ENCODE assay signal across 9 cellular contexts in genomic region chr1:220747426-220748090, GRCh38. TPM values are rescaled to one million over a fixed set of nuclear protein-coding genes. Genes with fewer than 3 reads are reported as not detected.
A peak's percentile ranks its signal among the peaks of the same experiment; 100 is the strongest.
DNase-seq lines count a peak whose midpoint lies in the region; ATAC-seq, FAIRE-seq and TF ChIP-seq lines count a peak whose summit lies in the region.
"Had no signal": no experiment of that assay in that cellular context is flagged by ENCODE, and none has a peak within 500 bp of the region (broad histone marks: within the 10 kb centered on the region; RNA-seq: fewer than 3 reads in every experiment).

No MANE protein-coding gene starts in this region.

- no peaks in the 10 kb centered on the region for H3K36me3 Mint-ChIP-seq in T-helper 2 cell treated with Interferon-gamma antibody and Interleukin-4, amounts not matched to agents 5 μg/mL and 100 μg/mL, for 36 hours (ENCODE audit: low read depth)

- H3K4me1 ChIP-seq in adipocyte (ENCODE audit: control insufficient read depth, insufficient read depth, low read length) (peaks cover 30% of the 10 kb centered on the region), suprapubic skin (peaks cover 16% of the 10 kb centered on the region)
- H3K4me1 ChIP-seq: BLaER1 treated with 17β-estradiol and CSF1 and Interleukin-3, amounts not matched to agents 10 nM and 100 nM had no signal

- TF ChIP-seq POLR2A in suprapubic skin (IDR thresholded peaks at IDR 0.05) (no peak), GM12892 (IDR thresholded peaks at IDR 0.05; ENCODE audit: low read depth, low read length) (no peak)

- H3K27me3 ChIP-seq in adipocyte (replicated peaks; ENCODE audit: control insufficient read depth, insufficient read depth, low read length) (no peaks in the 10 kb centered on the region), suprapubic skin (no peaks in the 10 kb centered on the region)

- H3K9ac ChIP-seq in adipocyte (ENCODE audit: low read length): peak overlapping the region; percentile 90
- H3K9ac ChIP-seq: BLaER1 treated with 17β-estradiol and CSF1 and Interleukin-3, amounts not matched to agents 10 nM and 100 nM had no signal

- FAIRE-seq in GM12892 (lab: Jason Lieb, UNC): no peak

- H3K27me3 Mint-ChIP-seq in T-helper 2 cell treated with Interferon-gamma antibody and Interleukin-4, amounts not matched to agents 5 μg/mL and 100 μg/mL, for 36 hours (ENCODE audit: low read depth): peaks cover 66% of the 10 kb centered on the region

- H3K36me3 ChIP-seq in adipocyte (ENCODE audit: control insufficient read depth, insufficient read depth, low read length, severe bottlenecking) (no peaks in the 10 kb centered on the region), suprapubic skin (no peaks in the 10 kb centered on the region)
- H3K36me3 ChIP-seq: BLaER1 treated with 17β-estradiol and CSF1 and Interleukin-3, amounts not matched to agents 10 nM and 100 nM had no signal

- peak overlapping the region; percentile 52 for H3K4me3 Mint-ChIP-seq in T-helper 2 cell treated with Interferon-gamma antibody and Interleukin-4, amounts not matched to agents 5 μg/mL and 100 μg/mL, for 36 hours

- peak overlapping the region; percentile 89 for H3K4me3 ChIP-seq in adipocyte (ENCODE audit: low read length)
- H3K4me3 ChIP-seq in suprapubic skin: peak overlapping the region; percentile 82

- DNase-seq in T-helper 2 cell treated with Interferon-gamma antibody and Interleukin-4, amounts not matched to agents 5 μg/mL and 100 μg/mL, for 36 hours (ENCODE audit: low spot score): no peak
- DNase-seq in T-helper 2 cell: no peak
- no peak for DNase-seq in adipocyte (ENCODE audit: low read depth)
- no peak for DNase-seq in left colon
- DNase-seq in suprapubic skin (ENCODE audit: low spot score in 2 of 2): no peak
- no peak for DNase-seq in activated effector memory CD4-positive, alpha-beta T cell treated with anti-CD3 and anti-CD28 coated beads, Interleukin-2, amount 50 U/mL, for 16 hours
- no peak for DNase-seq in activated gamma-delta T cell (lab: John Stamatoyannopoulos, UW)
- no peak for DNase-seq in GM12892 (ENCODE audit: insufficient read length)

- H3K27ac Mint-ChIP-seq in T-helper 2 cell treated with Interferon-gamma antibody and Interleukin-4, amounts not matched to agents 5 μg/mL and 100 μg/mL, for 36 hours: no peak overlapping the region

- ATAC-seq in left colon: peak; percentile 39

- H3K9me3 Mint-ChIP-seq in T-helper 2 cell treated with Interferon-gamma antibody and Interleukin-4, amounts not matched to agents 5 μg/mL and 100 μg/mL, for 36 hours: no peaks in the 10 kb centered on the region

- TF ChIP-seq EP300 in suprapubic skin (IDR thresholded peaks at IDR 0.05): no peak

- intact Hi-C loops in left colon (cut with DNase I, micrococcal nuclease): no loop called here

- no peaks in the 10 kb centered on the region for H3K4me1 Mint-ChIP-seq in T-helper 2 cell treated with Interferon-gamma antibody and Interleukin-4, amounts not matched to agents 5 μg/mL and 100 μg/mL, for 36 hours (ENCODE audit: low read depth)

- H3K9me3 ChIP-seq in adipocyte (ENCODE audit: control insufficient read depth, low read length) (no peaks in the 10 kb centered on the region), suprapubic skin (no peaks in the 10 kb centered on the region)

- peak overlapping the region; percentile 84 for H3K27ac ChIP-seq in suprapubic skin
- H3K27ac ChIP-seq: BLaER1 treated with 17β-estradiol and CSF1 and Interleukin-3, amounts not matched to agents 10 nM and 100 nM had no signal

- no peak for TF ChIP-seq CTCF in suprapubic skin (IDR thresholded peaks at IDR 0.05)

- WGBS in suprapubic skin: 27% methylated on average over 18 of the region's 18 CpGs

RNA-seq across cellular contexts. Expression of gene MTARC2, which starts 0.6 kb away (rescaled TPM):
- total RNA-seq in left colon: 10 to 100 TPM; 36.2 to 40.0 TPM
- 1 to 10 TPM; 3.4 to 5.3 (median 4.1) TPM for total RNA-seq in suprapubic skin
- polyA plus RNA-seq in GM12892 (2012; ENCODE audit: missing spikeins): 25.9 TPM

RNA-seq across cellular contexts. Expression of gene MTARC1, which starts 39.2 kb away (rescaled TPM):
- total RNA-seq in left colon: 10 to 100 TPM; 27.3 to 35.2 TPM
- 10 to 100 TPM in 1 of 4 donors, 1 to 10 TPM in 3; 2.1 to 12.7 (median 7.5) TPM for total RNA-seq in suprapubic skin
- polyA plus RNA-seq in GM12892 (2012; ENCODE audit: missing spikeins): 1.7 TPM

RNA-seq across cellular contexts. Expression of gene C1orf115, which starts 57.4 kb away (rescaled TPM):
- 10 to 100 TPM; 65.8 to 91.6 TPM for total RNA-seq in left colon
- total RNA-seq in suprapubic skin: 10 to 100 TPM; 10.0 to 24.5 (median 14.8) TPM
- 7.6 TPM for polyA plus RNA-seq in GM12892 (2012; ENCODE audit: missing spikeins)

Comparison
In these comparisons a context has a peak if more than half of its experiments do, and no peak if none do; other contexts are left out.
1. RNA of gene MTARC2, which starts 0.6 kb away (total RNA-seq): 36.2 to 40.0 TPM in left colon; 3.4 to 5.3 TPM in suprapubic skin; every median in the first group is over 4 times any median in the second.